1 cellular context compared by ENCODE assay signal in genomic region chr6:53359088-53359842, GRCh38.
TF ChIP-seq lines count a peak whose summit lies in the region.

No MANE protein-coding gene starts in this region.

TF ChIP-seq in HepG2, 621 proteins besides CTCF, POLR2A, EP300 and RAD21 (continued from another document and continues in another):
- TF ChIP-seq NFAT5 (CRISPR knock-in tag; IDR thresholded peaks at IDR 0.05) (peak; percentile 64; the same call in 1 of the 2 replicates), ZNF354B (CRISPR knock-in tag; IDR thresholded peaks at IDR 0.05) (peak; percentile 97), ZBTB14 (CRISPR knock-in tag; IDR thresholded peaks at IDR 0.05) (peak; percentile 95), IKZF4 (CRISPR knock-in tag; IDR thresholded peaks at IDR 0.05; ENCODE audit: borderline replicate concordance, low read depth, not compliant biosample characterization) (peak; percentile 88), NCOR1 (IDR thresholded peaks at IDR 0.05; ENCODE audit: borderline replicate concordance, low read length) (peak; percentile 86; the same call in 1 of the 2 replicates), PBX2 (CRISPR knock-in tag; IDR thresholded peaks at IDR 0.05) (no peak), ZMYM4 (CRISPR knock-in tag; IDR thresholded peaks at IDR 0.05) (peak; percentile 92), KDM3A (CRISPR knock-in tag; IDR thresholded peaks at IDR 0.05; ENCODE audit: low read depth) (peak; percentile 77), ZNF318 (CRISPR knock-in tag; IDR thresholded peaks at IDR 0.05) (no peak), ZFP36L2 (CRISPR knock-in tag; IDR thresholded peaks at IDR 0.05) (no peak), TAF15 (IDR thresholded peaks at IDR 0.05; ENCODE audit: low read depth, low read length, poor library complexity, severe bottlenecking) (peak; percentile 77), ZSCAN20 (CRISPR knock-in tag; IDR thresholded peaks at IDR 0.05; ENCODE audit: borderline replicate concordance) (peak; percentile 70; the same call in 1 of the 2 replicates), ZNF703 (CRISPR knock-in tag; IDR thresholded peaks at IDR 0.05; ENCODE audit: borderline replicate concordance) (0 out of 2 replicates have a peak, but pooled peaks have one; percentile 64), MED13 (CRISPR knock-in tag; IDR thresholded peaks at IDR 0.05) (no peak), MED8 (CRISPR knock-in tag; IDR thresholded peaks at IDR 0.05; ENCODE audit: insufficient replicate concordance) (peak; percentile 96), SMYD3 (CRISPR knock-in tag; IDR thresholded peaks at IDR 0.05) (peak; percentile 89), TFDP2 (CRISPR knock-in tag; IDR thresholded peaks at IDR 0.05) (peak; percentile 89), ZNF274 (CRISPR knock-in tag; IDR thresholded peaks at IDR 0.05) (peak; percentile 68), NFYC (CRISPR knock-in tag; IDR thresholded peaks at IDR 0.05) (peak; percentile 90), ZNF747 (CRISPR knock-in tag; IDR thresholded peaks at IDR 0.05; ENCODE audit: borderline replicate concordance) (peak; percentile 80; the same call in 1 of the 2 replicates), STAT6 (CRISPR knock-in tag; IDR thresholded peaks at IDR 0.05; ENCODE audit: borderline replicate concordance) (no peak), U2AF1 (optimal IDR thresholded peaks at IDR 0.05; ENCODE audit: low read depth, low read length) (peak; percentile 44), ZNF598 (CRISPR knock-in tag; IDR thresholded peaks at IDR 0.05; ENCODE audit: borderline replicate concordance) (no peak), ATF6 (CRISPR knock-in tag; conservative IDR thresholded peaks at IDR 0.05) (no peak), AGO1 (IDR thresholded peaks at IDR 0.05; ENCODE audit: low read depth, low read length, poor library complexity, severe bottlenecking) (no peak), ZNF567 (CRISPR knock-in tag; IDR thresholded peaks at IDR 0.05; ENCODE audit: borderline replicate concordance) (no peak), ZFP91 (CRISPR knock-in tag; IDR thresholded peaks at IDR 0.05; ENCODE audit: borderline replicate concordance) (peak; percentile 84), MXD1 (CRISPR knock-in tag; IDR thresholded peaks at IDR 0.05) (0 out of 2 replicates have a peak, but pooled peaks have one; percentile 22), ZZZ3 (CRISPR knock-in tag; IDR thresholded peaks at IDR 0.05; ENCODE audit: borderline replicate concordance) (0 out of 2 replicates have a peak, but pooled peaks have one; percentile 70), ZNF343 (CRISPR knock-in tag; IDR thresholded peaks at IDR 0.05) (no peak)
